ENCODE assay signal across 15 cellular contexts in the genomic region with DNA sequence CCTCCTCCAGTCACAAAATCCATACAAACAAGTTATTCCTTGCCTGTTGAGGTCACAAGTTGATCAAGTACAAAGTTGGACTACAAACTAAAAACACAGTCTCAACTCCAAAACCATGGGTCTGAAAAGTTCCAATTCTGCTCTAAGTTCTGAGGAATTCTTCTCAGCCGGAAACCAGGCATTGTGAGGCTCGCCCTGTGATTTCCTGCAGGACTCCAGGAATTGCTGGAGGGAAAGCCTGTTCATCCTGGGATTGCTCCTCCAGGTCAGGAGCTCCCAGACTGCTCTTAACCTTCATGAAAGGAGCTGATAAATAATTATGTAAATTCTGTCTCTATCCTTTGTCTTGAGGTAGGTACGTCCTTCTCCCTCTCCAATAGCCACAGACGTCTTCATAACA. TPM values are rescaled to one million over a fixed set of nuclear protein-coding genes. Genes with fewer than 3 reads are reported as not detected.
DNase-seq lines count a peak whose midpoint lies in the region; ATAC-seq, FAIRE-seq and TF ChIP-seq lines count a peak whose summit lies in the region.
"Had no signal": no experiment of that assay in that cellular context is flagged by ENCODE, and none has a peak within 500 bp of the region (broad histone marks: within the 10 kb centered on the region; RNA-seq: fewer than 3 reads in every experiment).

No MANE protein-coding gene starts in this region.

- H3K4me3 ChIP-seq in IMR-90 (ENCODE audit: insufficient read depth, low read depth, low read length) (no peak overlapping the region), breast epithelium (no peak overlapping the region), stomach (no peak overlapping the region), pancreas (no peak overlapping the region)
- H3K4me3 ChIP-seq: dorsolateral prefrontal cortex, GM12878 had no signal

- H3K23ac ChIP-seq in IMR-90 (ENCODE audit: low read depth, low read length) = peak overlapping the region; percentile 25

- H2AK9ac ChIP-seq in IMR-90 (replicated peaks; ENCODE audit: low read depth, low read length, poor library complexity) = no peak overlapping the region

- no peak overlapping the region for H2AFZ ChIP-seq in IMR-90 (replicated peaks; ENCODE audit: low read length, poor library complexity)

- in situ Hi-C loops in IMR-90 (cut with MboI; ENCODE audit: low sequenced_read_pairs) (no loop called here), GM13976 (cut with MboI; ENCODE audit: low sequenced_read_pairs, unreplicated experiment) (no loop called here)

- TF ChIP-seq POLR2A in IMR-90 (IDR thresholded peaks at IDR 0.05; ENCODE audit: low read depth, low read length) = no peak
- TF ChIP-seq POLR2A in breast epithelium (IDR thresholded peaks at IDR 0.05) = no peak
- no peak for TF ChIP-seq POLR2A in stomach (IDR thresholded peaks at IDR 0.05)

- peak overlapping the region; percentile 3; the same call in 1 of the 2 replicates for H4K5ac ChIP-seq in IMR-90 (ENCODE audit: low read depth, low read length)

- peaks cover 6 to 78% of the 10 kb centered on the region in 2 experiments; a peak in 3 of 4 replicates for H3K79me1 ChIP-seq in IMR-90 (ENCODE audit: low read depth in 1 of 2, low read length in 2 of 2)

- H3K27me3 ChIP-seq in IMR-90 (ENCODE audit: control insufficient read depth, insufficient read depth, low read length) (no peaks in the 10 kb centered on the region), breast epithelium (no peaks in the 10 kb centered on the region), stomach (no peaks in the 10 kb centered on the region), pancreas (no peaks in the 10 kb centered on the region)
- H3K27me3 ChIP-seq: dorsolateral prefrontal cortex had no signal

- peak overlapping the region; percentile 32; the same call in 1 of the 2 replicates for H3K56ac ChIP-seq in IMR-90 (ENCODE audit: extremely low read depth, insufficient read depth, low read length)

- no peak for TF ChIP-seq EP300 in stomach (IDR thresholded peaks at IDR 0.05)

- H3K14ac ChIP-seq in IMR-90 (replicated peaks; ENCODE audit: low read depth, low read length) = peak overlapping the region; percentile 49; the same call in 1 of the 2 replicates

- peaks cover 46% of the 10 kb centered on the region for H3K4me1 ChIP-seq in IMR-90 (ENCODE audit: control insufficient read depth, insufficient read depth, low read length)
- peaks cover 0 to 7% of the 10 kb centered on the region in 2 donors for H3K4me1 ChIP-seq in breast epithelium
- H3K4me1 ChIP-seq in stomach = peaks cover 25 to 90% (median 66%) of the 10 kb centered on the region in 4 donors
- H3K4me1 ChIP-seq in pancreas = no peaks in the 10 kb centered on the region

- H2AK5ac ChIP-seq in IMR-90 (ENCODE audit: low read depth, low read length) = peak overlapping the region; percentile 24; the same call in 1 of the 2 replicates

- peaks cover 74% of the 10 kb centered on the region for H4K20me1 ChIP-seq in IMR-90 (ENCODE audit: insufficient read depth, low read length)

- H2BK15ac ChIP-seq in IMR-90 (ENCODE audit: low read depth, low read length) = no peak overlapping the region; the same call in 2 of the 3 replicates

- no peak for TF ChIP-seq CTCF in IMR-90 (conservative IDR thresholded peaks at IDR 0.05; ENCODE audit: low read depth, low read length)
- no peak for TF ChIP-seq CTCF in breast epithelium (IDR thresholded peaks at IDR 0.05)
- no peak for TF ChIP-seq CTCF in stomach (IDR thresholded peaks at IDR 0.05)
- TF ChIP-seq CTCF in pancreas (IDR thresholded peaks at IDR 0.05) = no peak
- TF ChIP-seq CTCF in GM13976 (IDR thresholded peaks at IDR 0.05; ENCODE audit: borderline replicate concordance, control extremely low read depth, extremely low read depth, insufficient read depth, missing control alignments) = no peak

- CTCF ChIA-PET in IMR-90 (lab: Yijun Ruan, JAX) = interaction anchor here (0.8 kb wide), 1 partner anchor 152 kb away, joined by 3 read pairs; no protein-coding TSS in a partner anchor

- H2BK20ac ChIP-seq in IMR-90 (ENCODE audit: low read depth, low read length) = 0 out of 2 replicates have a peak overlapping the region, but pooled peaks have one; percentile 24

- dilution Hi-C loops in IMR-90 (cut with HindIII; ENCODE audit: low sequenced_read_pairs, unreplicated experiment) = no loop called here

- peak overlapping the region; percentile 27; the same call in 1 of the 2 replicates for H4K91ac ChIP-seq in IMR-90 (ENCODE audit: insufficient read depth, low read depth, low read length)

- no peak overlapping the region for H3K9ac ChIP-seq in IMR-90 (ENCODE audit: low read depth, low read length)

- peaks cover 52% of the 10 kb centered on the region for H3K9me1 ChIP-seq in IMR-90 (ENCODE audit: insufficient read depth, low read length)

- POLR2A ChIA-PET in IMR-90 (lab: Charles Lee; ENCODE audit: unreplicated experiment) = no interaction called here

- ATAC-seq in IMR-90 (ENCODE audit: low read depth) = no peak
- ATAC-seq in left lobe of liver = peak; percentile 9
- no peak for ATAC-seq in pancreas
- ATAC-seq: GM12878, natural killer cell had no signal

- intact Hi-C loops in IMR-90 (cut with micrococcal nuclease) (no loop called here), breast epithelium (cut with DNase I; ENCODE audit: low total_unique reads) (no loop called here), stomach (cut with DNase I; ENCODE audit: low total_unique reads) (no loop called here), pancreas (cut with DNase I) (loop anchor here in 1 of 3 donors (10.0 kb wide), 1 partner anchor 54 kb away; no protein-coding TSS in a partner anchor)

- no peak for DNase-seq in IMR-90
- no peak for DNase-seq in breast epithelium (ENCODE audit: low spot score in 2 of 2)
- DNase-seq in left lobe of liver (ENCODE audit: low spot score) = no peak
- DNase-seq in stomach = no peak
- no peak for DNase-seq in pancreas
- no peak for DNase-seq in GM13976 (ENCODE audit: low spot score)
- DNase-seq in effector CD8-positive, alpha-beta T cell (lab: John Stamatoyannopoulos, UW) = no peak
- DNase-seq in NCI-H82 (lab: John Stamatoyannopoulos, UW) = no peak
- DNase-seq: activated CD4-positive, alpha-beta T cell treated with anti-CD3 and anti-CD28 coated beads for 4 hours; activated CD8-positive, alpha-beta memory T cell treated with anti-CD3 and anti-CD28 coated beads, Interleukin-2, amount 50 U/mL, for 4 hours; dorsolateral prefrontal cortex; HCEC 1CT; natural killer cell; NCI-H1694 had no signal

- H3K18ac ChIP-seq in IMR-90 (ENCODE audit: low read depth, low read length) = peak overlapping the region; percentile 7; the same call in 1 of the 2 replicates

- 100% methylated on average over 1 of the region's 4 CpGs; no CpG with 5 or more reads in 1 of the 2 experiments for WGBS in IMR-90 (ENCODE audit: extremely low coverage in 2 of 2, insufficient read length in 1 of 2), 2 experiments
- 79 to 92% (median 80%) methylated on average over 4 of the region's 4 CpGs for WGBS in stomach, 5 donors
- WGBS in pancreas, 2 donors = 91 to 96% methylated on average over 4 of the region's 4 CpGs

- no TSS peak for BruUV-seq in IMR-90 (replicated peaks; lab: Mats Ljungman, UMichigan)

- H3K27ac ChIP-seq in IMR-90 (ENCODE audit: insufficient read depth, low read length) (0 out of 2 replicates have a peak overlapping the region, but pooled peaks have one; percentile 33), breast epithelium (peak overlapping the region; percentile 54 to 90), stomach (peak overlapping the region in 3 of 5 donors; percentile 27 to 34 (median 29)), pancreas (no peak overlapping the region)

- H3K9me3 ChIP-seq in IMR-90 (ENCODE audit: control insufficient read depth, insufficient read depth, low read length) (no peaks in the 10 kb centered on the region), breast epithelium (no peaks in the 10 kb centered on the region), stomach (no peaks in the 10 kb centered on the region), pancreas (no peaks in the 10 kb centered on the region)

- H3K36me3 ChIP-seq in IMR-90 (ENCODE audit: control insufficient read depth, insufficient read depth, low read length) = peaks cover 4% of the 10 kb centered on the region; the same call in 1 of the 2 replicates
- H3K36me3 ChIP-seq in breast epithelium = no peaks in the 10 kb centered on the region
- peaks cover 0 to 4% (median 0%) of the 10 kb centered on the region in 4 donors for H3K36me3 ChIP-seq in stomach
- H3K36me3 ChIP-seq in pancreas = no peaks in the 10 kb centered on the region

- peak overlapping the region; percentile 23; the same call in 1 of the 2 replicates for H2BK120ac ChIP-seq in IMR-90 (ENCODE audit: low read depth, low read length)

- H4K8ac ChIP-seq in IMR-90 (ENCODE audit: low read depth in 2 of 2, low read length in 2 of 2) = peak overlapping the region in 1 of 2 experiments; percentile 55; a peak in 1 of 4 replicates

- peak overlapping the region; percentile 17; the same call in 1 of the 2 replicates for H3K4ac ChIP-seq in IMR-90 (ENCODE audit: low read depth, low read length)

- TF ChIP-seq RAD21 in IMR-90 (IDR thresholded peaks at IDR 0.05; ENCODE audit: low read length) = no peak

- peak overlapping the region; percentile 3; the same call in 1 of the 2 replicates for H3K4me2 ChIP-seq in IMR-90 (ENCODE audit: low read depth, low read length)

- peak overlapping the region; percentile 94 for H2BK5ac ChIP-seq in IMR-90 (ENCODE audit: low read depth, low read length, poor library complexity, severe bottlenecking)

- no peak for FAIRE-seq in pancreas (lab: Jason Lieb, UNC)
- FAIRE-seq: GM12878 had no signal

TF ChIP-seq in IMR-90, 13 proteins besides CTCF, POLR2A, EP300 and RAD21 (continues in another document):
- TF ChIP-seq CEBPB (IDR thresholded peaks at IDR 0.05; ENCODE audit: low read depth, low read length) = no peak
- TF ChIP-seq NFE2L2 (IDR thresholded peaks at IDR 0.05; ENCODE audit: low read depth, low read length) = no peak
- TF ChIP-seq MAZ (IDR thresholded peaks at IDR 0.05; ENCODE audit: borderline replicate concordance, low read depth, low read length) = no peak

RNA-seq across cellular contexts. Expression of a gene that starts 8.5 kb away (rescaled TPM):
- total RNA-seq in IMR-90 (2012; rRNA removed) (77.2 and 81.1 TPM in 2 replicates), breast epithelium (10 to 100 TPM; 11.9 to 33.0 (median 24.3) TPM), left lobe of liver (17.3 TPM), stomach (10 to 100 TPM in 2 of 5 donors, 1 to 10 TPM in 3; 1.4 to 14.1 (median 6.4) TPM), pancreas (10 to 100 TPM in 1 of 6 donors, 1 to 10 TPM in 5; 3.9 to 11.2 (median 6.1) TPM)
- polyA plus RNA-seq in IMR-90 (2012; rRNA removed) (94.2 and 95.7 TPM in 2 replicates), stomach (1 to 10 TPM; 2.1 to 2.7 (median 2.1) TPM), pancreas (1 to 10 TPM; 1.9 to 3.2 TPM)
- 51.8 and 52.7 TPM in 2 replicates for polyA plus RNA-seq in IMR-90 (2012; cell fraction: cytosol; rRNA removed)
- 86.8 and 207 TPM in 2 replicates for polyA plus RNA-seq in IMR-90 (2012; cell fraction: nucleus; rRNA removed; ENCODE audit: low replicate concordance)

Comparison
In these comparisons a context has a peak if more than half of its experiments do, and no peak if none do; other contexts are left out.
1. H3K27ac ChIP-seq: peak in IMR-90 (single experiment), breast epithelium (2 of 2) and stomach (3 of 5); none in pancreas (0 of 4).